22 cellular contexts compared by ENCODE assay signal in the genomic region with DNA sequence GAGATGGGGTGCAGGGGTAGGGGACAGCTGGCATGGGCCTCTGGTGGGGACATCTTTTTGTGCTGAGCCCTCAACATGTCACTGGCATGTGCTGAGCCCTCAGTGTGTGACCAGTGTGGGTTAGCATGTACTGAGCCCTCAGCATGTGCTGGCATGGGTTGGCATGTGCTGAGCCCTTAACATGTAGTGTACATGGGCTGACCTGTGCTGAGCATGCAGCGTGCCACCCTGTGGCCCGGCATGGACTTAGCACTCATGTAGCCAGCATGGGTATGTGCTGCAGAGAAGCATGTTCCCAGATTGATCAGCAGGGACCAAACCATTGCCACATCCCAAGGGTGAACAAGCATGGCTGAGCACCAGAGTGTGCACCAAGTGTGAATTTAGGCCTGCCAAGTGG. TPM values are rescaled to one million over a fixed set of nuclear protein-coding genes. Genes with fewer than 3 reads are reported as not detected.
DNase-seq lines count a peak whose midpoint lies in the region; ATAC-seq, FAIRE-seq and TF ChIP-seq lines count a peak whose summit lies in the region.
"Had no signal": no experiment of that assay in that cellular context is flagged by ENCODE, and none has a peak within 500 bp of the region (broad histone marks: within the 10 kb centered on the region; RNA-seq: fewer than 3 reads in every experiment).

No MANE protein-coding gene starts in this region.

- H3K36me3 Mint-ChIP-seq in activated T-cell treated with anti-CD3 and anti-CD28 coated beads, Interleukin-2, amount 50 U/mL, for 4 hours (ENCODE audit: insufficient read depth), result peaks cover 6% of the 10 kb centered on the region

- H3K36me3 ChIP-seq in cardiac muscle cell, result peaks cover 25% of the 10 kb centered on the region
- peaks cover 29% of the 10 kb centered on the region for H3K36me3 ChIP-seq in right atrium auricular region
- no peaks in the 10 kb centered on the region; a peak in 1 of 5 replicates for H3K36me3 ChIP-seq in HepG2 (replicated peaks in 1 of 2; ENCODE audit: control insufficient read depth in 1 of 2, insufficient read depth in 2 of 2, low read length in 2 of 2)
- H3K36me3 ChIP-seq in effector memory CD4-positive, alpha-beta T cell (ENCODE audit: control insufficient read depth, insufficient read depth, low read length), result peaks cover 15% of the 10 kb centered on the region

- no peak for TF ChIP-seq RAD21 in HepG2 (CRISPR knock-in tag; IDR thresholded peaks at IDR 0.05)

- DNase-seq in cardiac muscle cell (ENCODE audit: low read depth in 1 of 2, low spot score in 1 of 2), result no peak
- no peak for DNase-seq in right atrium auricular region (ENCODE audit: low spot score)
- DNase-seq in RWPE1 (ENCODE audit: low spot score), result no peak
- DNase-seq in HepG2 (ENCODE audit: low spot score), result no peak
- no peak for DNase-seq in activated T-cell treated with anti-CD3 and anti-CD28 coated beads, Interleukin-2, amount 50 U/mL, for 4 hours
- no peak for DNase-seq in HuH-7 (ENCODE audit: low spot score)
- DNase-seq in effector memory CD4-positive, alpha-beta T cell, result no peak
- DNase-seq: CD4-positive, CD25-positive, alpha-beta regulatory T cell; DMS79; GOT3; KG1; NCI-H1694; NCI-H2081 treated with DMSO at 0.1 percent for 48 hours; NCI-H446; NCI-H526; PC-9; RPMI8226; SHP77 treated with DMSO at 0.1 percent for 48 hours had no signal

- no TSS peak for BruUV-seq in HepG2 (replicated peaks; lab: Mats Ljungman, UMichigan)

- no peak for ATAC-seq in HepG2
- ATAC-seq in activated T-cell treated with anti-CD3 and anti-CD28 coated beads, Interleukin-2, amount 50 U/mL, for 4 hours, result no peak
- ATAC-seq in GM18858 (IDR thresholded peaks at IDR 0.05; ENCODE audit: unreplicated experiment), result no peak
- ATAC-seq: HCT116 had no signal

- no peak overlapping the region for H3K4me3 ChIP-seq in cardiac muscle cell
- no peak overlapping the region for H3K4me3 ChIP-seq in right atrium auricular region
- no peak overlapping the region for H3K4me3 ChIP-seq in HepG2 (replicated peaks in 1 of 3; ENCODE audit: insufficient read depth in 1 of 3, low read depth in 2 of 3, low read length in 3 of 3)
- H3K4me3 ChIP-seq in effector memory CD4-positive, alpha-beta T cell (ENCODE audit: insufficient read depth, low read depth, low read length, poor library complexity, severe bottlenecking), result no peak overlapping the region
- H3K4me3 ChIP-seq: PC-9, SK-N-MC had no signal

- no peak overlapping the region for H2AFZ ChIP-seq in HepG2 (ENCODE audit: low read length)
- H2AFZ ChIP-seq: PC-9 had no signal

- FAIRE-seq in HepG2 (lab: Jason Lieb, UNC), result no peak
- FAIRE-seq: GM12892 had no signal

- H3K79me2 ChIP-seq in HepG2 (ENCODE audit: insufficient read depth, low read length), result no peaks in the 10 kb centered on the region

- POLR2A ChIA-PET in RWPE1 (lab: Yijun Ruan, JAX; ENCODE audit: low non-redundant PET) (no interaction called here), HepG2 (lab: Yijun Ruan, JAX) (no interaction called here)

- in situ Hi-C loops in HepG2 (cut with HindIII; ENCODE audit: extremely low pct_ligation_motif_present, low pct_unique_long_range_greater_than_20kb), result no loop called here

- intact Hi-C loops in HepG2 (cut with micrococcal nuclease; ENCODE audit: unreplicated experiment), result no loop called here

- H3K27me3 ChIP-seq in cardiac muscle cell (no peaks in the 10 kb centered on the region), right atrium auricular region (no peaks in the 10 kb centered on the region), HepG2 (ENCODE audit: control insufficient read depth in 1 of 2, insufficient read depth in 2 of 2, low read length in 2 of 2) (no peaks in the 10 kb centered on the region)
- no peaks in the 10 kb centered on the region for H3K27me3 ChIP-seq in effector memory CD4-positive, alpha-beta T cell (replicated peaks; ENCODE audit: control insufficient read depth, insufficient read depth, low read length, poor library complexity, severe bottlenecking)

- H3K27me3 Mint-ChIP-seq in activated T-cell treated with anti-CD3 and anti-CD28 coated beads, Interleukin-2, amount 50 U/mL, for 4 hours (ENCODE audit: low read depth), result no peaks in the 10 kb centered on the region
- H3K27me3 Mint-ChIP-seq: CD4-positive, CD25-positive, alpha-beta regulatory T cell had no signal

- no CpG with 5 or more reads among the region's 2 CpGs for WGBS in HepG2 (ENCODE audit: low lambda C conversion rate)

- H3K4me3 Mint-ChIP-seq in activated T-cell treated with anti-CD3 and anti-CD28 coated beads, Interleukin-2, amount 50 U/mL, for 4 hours, result no peak overlapping the region
- H3K4me3 Mint-ChIP-seq: CD4-positive, CD25-positive, alpha-beta regulatory T cell had no signal

- CTCF ChIA-PET in RWPE1 (lab: Yijun Ruan, JAX), result interaction anchor here (0.6 kb wide), 1 partner anchor 140 kb away, joined by 3 read pairs; no protein-coding TSS in a partner anchor
- CTCF ChIA-PET in HepG2 (lab: Yijun Ruan, JAX; ENCODE audit: low intra/inter-chr PET ratio, low total read pairs), result no interaction called here

- H3K9me3 Mint-ChIP-seq in activated T-cell treated with anti-CD3 and anti-CD28 coated beads, Interleukin-2, amount 50 U/mL, for 4 hours, result no peaks in the 10 kb centered on the region
- H3K9me3 Mint-ChIP-seq: CD4-positive, CD25-positive, alpha-beta regulatory T cell had no signal

- no peak for TF ChIP-seq EP300 in HepG2 (IDR thresholded peaks at IDR 0.05; ENCODE audit: low read depth in 2 of 2, low read length in 2 of 2)
- no peak for TF ChIP-seq EP300 in HepG2 (CRISPR knock-in tag; IDR thresholded peaks at IDR 0.05; ENCODE audit: borderline replicate concordance)

- H3K4me1 ChIP-seq in cardiac muscle cell (ENCODE audit: low read depth) (no peaks in the 10 kb centered on the region), right atrium auricular region (no peaks in the 10 kb centered on the region), HepG2 (ENCODE audit: insufficient read depth, low read length) (no peaks in the 10 kb centered on the region)
- no peaks in the 10 kb centered on the region for H3K4me1 ChIP-seq in effector memory CD4-positive, alpha-beta T cell (ENCODE audit: control insufficient read depth, insufficient read depth, low read length, poor library complexity, severe bottlenecking)

- H3K27ac ChIP-seq in cardiac muscle cell (peak overlapping the region; percentile 62), right atrium auricular region (no peak overlapping the region), RWPE1 (peak overlapping the region; percentile 42), HepG2 (ENCODE audit: extremely low read length, insufficient read depth, low read length) (no peak overlapping the region)
- no peak overlapping the region for H3K27ac ChIP-seq in effector memory CD4-positive, alpha-beta T cell (ENCODE audit: insufficient read depth, low read length, poor library complexity, severe bottlenecking)
- H3K27ac ChIP-seq: PC-9, SK-N-MC had no signal

- H3K4me2 ChIP-seq in HepG2 (ENCODE audit: low read depth, low read length), result no peak overlapping the region
- H3K4me2 ChIP-seq: PC-9 had no signal

- H3K9me3 ChIP-seq in cardiac muscle cell (ENCODE audit: low read depth) (no peaks in the 10 kb centered on the region), right atrium auricular region (no peaks in the 10 kb centered on the region), HepG2 (ENCODE audit: low read length) (no peaks in the 10 kb centered on the region)
- H3K9me3 ChIP-seq in effector memory CD4-positive, alpha-beta T cell (ENCODE audit: control insufficient read depth, low read length), result no peaks in the 10 kb centered on the region

- peaks cover 5% of the 10 kb centered on the region for H3K4me1 Mint-ChIP-seq in activated T-cell treated with anti-CD3 and anti-CD28 coated beads, Interleukin-2, amount 50 U/mL, for 4 hours (ENCODE audit: low read depth)

- H4K20me1 ChIP-seq in HepG2 (ENCODE audit: insufficient read depth, low read length), result no peaks in the 10 kb centered on the region

- no peak for TF ChIP-seq CTCF in cardiac muscle cell (IDR thresholded peaks at IDR 0.05; ENCODE audit: low read depth, low read length)
- no peak for TF ChIP-seq CTCF in right atrium auricular region (IDR thresholded peaks at IDR 0.05)
- no peak for TF ChIP-seq CTCF in RWPE1 (conservative IDR thresholded peaks at IDR 0.05; ENCODE audit: low read depth)
- no peak for TF ChIP-seq CTCF in HepG2 (CRISPR knock-in tag; IDR thresholded peaks at IDR 0.05)

- no peak overlapping the region for H3K9ac ChIP-seq in HepG2 (ENCODE audit: insufficient read depth, low read depth, low read length)

- no peak for TF ChIP-seq POLR2A in HepG2 (IDR thresholded peaks at IDR 0.05; ENCODE audit: insufficient read depth in 1 of 2, low read depth in 2 of 2, low read length in 2 of 2)

RNA-seq across cellular contexts. Expression of a gene that starts 11.5 kb away (rescaled TPM):
- total RNA-seq in cardiac muscle cell (0.12 and 0.18 TPM in 2 replicates), right atrium auricular region (1 to 10 TPM in 1 of 2 donors, not detected in 1; 1.0 TPM), HepG2 (2016; rRNA removed; fragmentation: Illumina TruSeq; extraction: Trizol) (not detected in 2 replicates)
- polyA plus RNA-seq in cardiac muscle cell (0.14 and 1.7 TPM in 2 replicates), HepG2 (2011; rRNA removed) (0.03 TPM in 1 of 2 replicates, not detected in the other)
- not detected in 2 replicates for total RNA-seq in HepG2 (2016; cell fraction: cytosol; rRNA removed; fragmentation: Illumina TruSeq; extraction: Trizol; ENCODE audit: low read depth)
- total RNA-seq in HepG2 (2016; cell fraction: insoluble cytoplasmic fraction; rRNA removed; fragmentation: Illumina TruSeq; extraction: Trizol), result not detected in 2 replicates
- not detected in 2 replicates for total RNA-seq in HepG2 (2016; cell fraction: membrane; rRNA removed; fragmentation: Illumina TruSeq; extraction: Trizol)
- total RNA-seq in HepG2 (2016; cell fraction: nucleus; rRNA removed; fragmentation: Illumina TruSeq; extraction: Trizol), result not detected in 2 replicates
- polyA plus RNA-seq in HepG2 (2011; cell fraction: cytosol; rRNA removed), result 0.03 TPM in 1 of 2 replicates, not detected in the other
- not detected in 2 replicates for polyA plus RNA-seq in HepG2 (2011; cell fraction: nucleus; rRNA removed)
- not detected in 2 replicates for polyA plus RNA-seq in HepG2 (2012)
- not detected in 2 replicates for polyA plus RNA-seq in HepG2 (2016; cell fraction: cytosol; fragmentation: Illumina TruSeq; extraction: Trizol; ENCODE audit: low read depth)
- polyA plus RNA-seq in HepG2 (2016; cell fraction: insoluble cytoplasmic fraction; fragmentation: Illumina TruSeq; extraction: Trizol; ENCODE audit: low read depth), result not detected in 2 replicates
- polyA plus RNA-seq in HepG2 (2016; cell fraction: membrane; fragmentation: Illumina TruSeq; extraction: Trizol; ENCODE audit: low read depth), result not detected in 2 replicates
- not detected in 2 replicates for polyA plus RNA-seq in HepG2 (2016; cell fraction: nucleus; fragmentation: Illumina TruSeq; extraction: Trizol; ENCODE audit: insufficient read depth, low read depth)
- 0.07 TPM in 1 of 2 replicates, not detected in the other for polyA minus RNA-seq in HepG2 (2011; rRNA and poly(A)+ RNA removed; ENCODE audit: low replicate concordance)
- not detected in 2 replicates for polyA minus RNA-seq in HepG2 (2011; cell fraction: cytosol; rRNA and poly(A)+ RNA removed)
- polyA minus RNA-seq in HepG2 (2011; cell fraction: nucleus; rRNA and poly(A)+ RNA removed), result not detected in 2 replicates
- under 1 TPM in 1 of 3 donors, not detected in 2; 0.08 TPM for total RNA-seq in activated T-cell treated with anti-CD3 and anti-CD28 coated beads, Interleukin-2, amount 50 U/mL, for 4 hours
- total RNA-seq: CD4-positive, CD25-positive, alpha-beta regulatory T cell had no signal
- polyA plus RNA-seq: CD4-positive, CD25-positive, alpha-beta regulatory T cell had no signal

RNA-seq across cellular contexts. Expression of a gene that starts 30.0 kb away (rescaled TPM):
- total RNA-seq in cardiac muscle cell (833 and 875 TPM in 2 replicates), right atrium auricular region (100 to 1,000 TPM; 273 to 315 TPM), HepG2 (2016; rRNA removed; fragmentation: Illumina TruSeq; extraction: Trizol) (26.8 and 45.7 TPM in 2 replicates)
- polyA plus RNA-seq in cardiac muscle cell (827 and 866 TPM in 2 replicates), HepG2 (2011; rRNA removed) (164 and 203 TPM in 2 replicates)
- total RNA-seq in HepG2 (2016; cell fraction: cytosol; rRNA removed; fragmentation: Illumina TruSeq; extraction: Trizol; ENCODE audit: low read depth), result 18.2 and 19.0 TPM in 2 replicates
- total RNA-seq in HepG2 (2016; cell fraction: insoluble cytoplasmic fraction; rRNA removed; fragmentation: Illumina TruSeq; extraction: Trizol), result 29.0 and 47.3 TPM in 2 replicates
- total RNA-seq in HepG2 (2016; cell fraction: membrane; rRNA removed; fragmentation: Illumina TruSeq; extraction: Trizol), result 26.1 and 41.8 TPM in 2 replicates
- 37.3 and 42.7 TPM in 2 replicates for total RNA-seq in HepG2 (2016; cell fraction: nucleus; rRNA removed; fragmentation: Illumina TruSeq; extraction: Trizol)
- polyA plus RNA-seq in HepG2 (2011; cell fraction: cytosol; rRNA removed), result 105 and 149 TPM in 2 replicates
- polyA plus RNA-seq in HepG2 (2011; cell fraction: nucleus; rRNA removed), result 114 and 115 TPM in 2 replicates
- polyA plus RNA-seq in HepG2 (2012), result 107 and 135 TPM in 2 replicates
- polyA plus RNA-seq in HepG2 (2016; cell fraction: cytosol; fragmentation: Illumina TruSeq; extraction: Trizol; ENCODE audit: low read depth), result 16.6 and 27.8 TPM in 2 replicates
- polyA plus RNA-seq in HepG2 (2016; cell fraction: insoluble cytoplasmic fraction; fragmentation: Illumina TruSeq; extraction: Trizol; ENCODE audit: low read depth), result 36.6 and 37.2 TPM in 2 replicates
- polyA plus RNA-seq in HepG2 (2016; cell fraction: membrane; fragmentation: Illumina TruSeq; extraction: Trizol; ENCODE audit: low read depth), result 34.7 and 44.6 TPM in 2 replicates
- 75.1 and 78.1 TPM in 2 replicates for polyA plus RNA-seq in HepG2 (2016; cell fraction: nucleus; fragmentation: Illumina TruSeq; extraction: Trizol; ENCODE audit: insufficient read depth, low read depth)
- polyA minus RNA-seq in HepG2 (2011; rRNA and poly(A)+ RNA removed; ENCODE audit: low replicate concordance), result 86.0 and 162 TPM in 2 replicates
- 72.3 and 102 TPM in 2 replicates for polyA minus RNA-seq in HepG2 (2011; cell fraction: cytosol; rRNA and poly(A)+ RNA removed)
- polyA minus RNA-seq in HepG2 (2011; cell fraction: nucleus; rRNA and poly(A)+ RNA removed), result 23.6 and 31.3 TPM in 2 replicates
- total RNA-seq in activated T-cell treated with anti-CD3 and anti-CD28 coated beads, Interleukin-2, amount 50 U/mL, for 4 hours, result 10 to 100 TPM; 28.6 to 38.6 (median 33.4) TPM

RNA-seq across cellular contexts. Expression of a gene that starts 30.3 kb away (rescaled TPM):
- total RNA-seq in cardiac muscle cell (16.4 and 35.7 TPM in 2 replicates), right atrium auricular region (10 to 100 TPM; 58.2 to 88.2 TPM), HepG2 (2016; rRNA removed; fragmentation: Illumina TruSeq; extraction: Trizol) (6.8 and 8.1 TPM in 2 replicates)
- polyA plus RNA-seq in cardiac muscle cell (20.3 and 21.2 TPM in 2 replicates), HepG2 (2011; rRNA removed) (10.6 and 11.1 TPM in 2 replicates)
- total RNA-seq in HepG2 (2016; cell fraction: cytosol; rRNA removed; fragmentation: Illumina TruSeq; extraction: Trizol; ENCODE audit: low read depth), result 12.5 and 13.5 TPM in 2 replicates
- 5.6 and 9.0 TPM in 2 replicates for total RNA-seq in HepG2 (2016; cell fraction: insoluble cytoplasmic fraction; rRNA removed; fragmentation: Illumina TruSeq; extraction: Trizol)
- 18.7 and 22.9 TPM in 2 replicates for total RNA-seq in HepG2 (2016; cell fraction: membrane; rRNA removed; fragmentation: Illumina TruSeq; extraction: Trizol)
- 3.6 and 5.4 TPM in 2 replicates for total RNA-seq in HepG2 (2016; cell fraction: nucleus; rRNA removed; fragmentation: Illumina TruSeq; extraction: Trizol)
- polyA plus RNA-seq in HepG2 (2011; cell fraction: cytosol; rRNA removed), result 6.7 and 7.2 TPM in 2 replicates
- 10.7 and 10.8 TPM in 2 replicates for polyA plus RNA-seq in HepG2 (2011; cell fraction: nucleus; rRNA removed)
- polyA plus RNA-seq in HepG2 (2012), result 3.6 and 4.2 TPM in 2 replicates
- 12.8 and 17.0 TPM in 2 replicates for polyA plus RNA-seq in HepG2 (2016; cell fraction: cytosol; fragmentation: Illumina TruSeq; extraction: Trizol; ENCODE audit: low read depth)
- 9.6 and 11.1 TPM in 2 replicates for polyA plus RNA-seq in HepG2 (2016; cell fraction: insoluble cytoplasmic fraction; fragmentation: Illumina TruSeq; extraction: Trizol; ENCODE audit: low read depth)
- polyA plus RNA-seq in HepG2 (2016; cell fraction: membrane; fragmentation: Illumina TruSeq; extraction: Trizol; ENCODE audit: low read depth), result 23.8 and 24.6 TPM in 2 replicates
- polyA plus RNA-seq in HepG2 (2016; cell fraction: nucleus; fragmentation: Illumina TruSeq; extraction: Trizol; ENCODE audit: insufficient read depth, low read depth), result 12.8 and 13.4 TPM in 2 replicates
- polyA minus RNA-seq in HepG2 (2011; rRNA and poly(A)+ RNA removed; ENCODE audit: low replicate concordance), result 18.0 and 74.8 TPM in 2 replicates
- polyA minus RNA-seq in HepG2 (2011; cell fraction: cytosol; rRNA and poly(A)+ RNA removed), result 7.0 and 8.4 TPM in 2 replicates
- 6.8 and 7.3 TPM in 2 replicates for polyA minus RNA-seq in HepG2 (2011; cell fraction: nucleus; rRNA and poly(A)+ RNA removed)
- total RNA-seq in activated T-cell treated with anti-CD3 and anti-CD28 coated beads, Interleukin-2, amount 50 U/mL, for 4 hours, result 10 to 100 TPM; 27.2 to 31.5 (median 31.3) TPM

RNA-seq across cellular contexts. Expression of a gene that starts 34.7 kb away (rescaled TPM):
- total RNA-seq in cardiac muscle cell, result 4.3 and 9.1 TPM in 2 replicates
- polyA plus RNA-seq in cardiac muscle cell, result 2.3 and 4.1 TPM in 2 replicates
- total RNA-seq in right atrium auricular region, result 1 to 10 TPM; 4.8 to 5.1 TPM
- 0.46 and 0.66 TPM in 2 replicates for total RNA-seq in HepG2 (2016; rRNA removed; fragmentation: Illumina TruSeq; extraction: Trizol)
- not detected in 2 replicates for total RNA-seq in HepG2 (2016; cell fraction: cytosol; rRNA removed; fragmentation: Illumina TruSeq; extraction: Trizol; ENCODE audit: low read depth)
- 0.39 and 0.78 TPM in 2 replicates for total RNA-seq in HepG2 (2016; cell fraction: insoluble cytoplasmic fraction; rRNA removed; fragmentation: Illumina TruSeq; extraction: Trizol)
- total RNA-seq in HepG2 (2016; cell fraction: membrane; rRNA removed; fragmentation: Illumina TruSeq; extraction: Trizol), result 0.03 and 0.12 TPM in 2 replicates
- total RNA-seq in HepG2 (2016; cell fraction: nucleus; rRNA removed; fragmentation: Illumina TruSeq; extraction: Trizol), result 0.38 and 0.40 TPM in 2 replicates
- polyA plus RNA-seq in HepG2 (2011; rRNA removed), result 0.66 and 0.99 TPM in 2 replicates
- polyA plus RNA-seq in HepG2 (2011; cell fraction: cytosol; rRNA removed), result 0.79 and 0.94 TPM in 2 replicates
- 0.76 and 0.99 TPM in 2 replicates for polyA plus RNA-seq in HepG2 (2011; cell fraction: nucleus; rRNA removed)
- polyA plus RNA-seq in HepG2 (2012), result 0.85 and 1.1 TPM in 2 replicates
- not detected in 2 replicates for polyA plus RNA-seq in HepG2 (2016; cell fraction: cytosol; fragmentation: Illumina TruSeq; extraction: Trizol; ENCODE audit: low read depth)
- 0.25 and 0.53 TPM in 2 replicates for polyA plus RNA-seq in HepG2 (2016; cell fraction: insoluble cytoplasmic fraction; fragmentation: Illumina TruSeq; extraction: Trizol; ENCODE audit: low read depth)
- polyA plus RNA-seq in HepG2 (2016; cell fraction: membrane; fragmentation: Illumina TruSeq; extraction: Trizol; ENCODE audit: low read depth), result 0.03 and 0.06 TPM in 2 replicates
- polyA plus RNA-seq in HepG2 (2016; cell fraction: nucleus; fragmentation: Illumina TruSeq; extraction: Trizol; ENCODE audit: insufficient read depth, low read depth), result 1.1 TPM in 2 replicates
- 0.51 and 1.1 TPM in 2 replicates for polyA minus RNA-seq in HepG2 (2011; rRNA and poly(A)+ RNA removed; ENCODE audit: low replicate concordance)
- polyA minus RNA-seq in HepG2 (2011; cell fraction: cytosol; rRNA and poly(A)+ RNA removed), result 0.53 and 0.89 TPM in 2 replicates
- polyA minus RNA-seq in HepG2 (2011; cell fraction: nucleus; rRNA and poly(A)+ RNA removed), result 0.52 and 0.62 TPM in 2 replicates
- total RNA-seq in activated T-cell treated with anti-CD3 and anti-CD28 coated beads, Interleukin-2, amount 50 U/mL, for 4 hours, result under 1 TPM; 0.71 to 0.82 (median 0.79) TPM

RNA-seq across cellular contexts. Expression of a gene that starts 47.3 kb away (rescaled TPM):
- total RNA-seq in cardiac muscle cell (14.4 and 18.8 TPM in 2 replicates), right atrium auricular region (10 to 100 TPM; 12.7 to 27.2 TPM), HepG2 (2016; rRNA removed; fragmentation: Illumina TruSeq; extraction: Trizol) (4.3 and 4.7 TPM in 2 replicates)
- polyA plus RNA-seq in cardiac muscle cell (18.2 and 19.5 TPM in 2 replicates), HepG2 (2011; rRNA removed) (4.5 and 5.0 TPM in 2 replicates)
- total RNA-seq in HepG2 (2016; cell fraction: cytosol; rRNA removed; fragmentation: Illumina TruSeq; extraction: Trizol; ENCODE audit: low read depth), result 1.8 and 2.1 TPM in 2 replicates
- total RNA-seq in HepG2 (2016; cell fraction: insoluble cytoplasmic fraction; rRNA removed; fragmentation: Illumina TruSeq; extraction: Trizol), result 3.9 and 5.6 TPM in 2 replicates
- 3.0 and 3.6 TPM in 2 replicates for total RNA-seq in HepG2 (2016; cell fraction: membrane; rRNA removed; fragmentation: Illumina TruSeq; extraction: Trizol)
- total RNA-seq in HepG2 (2016; cell fraction: nucleus; rRNA removed; fragmentation: Illumina TruSeq; extraction: Trizol), result 1.7 and 1.9 TPM in 2 replicates
- polyA plus RNA-seq in HepG2 (2011; cell fraction: cytosol; rRNA removed), result 5.0 and 7.0 TPM in 2 replicates
- 4.0 and 4.5 TPM in 2 replicates for polyA plus RNA-seq in HepG2 (2011; cell fraction: nucleus; rRNA removed)
- 1.4 and 1.9 TPM in 2 replicates for polyA plus RNA-seq in HepG2 (2012)
- polyA plus RNA-seq in HepG2 (2016; cell fraction: cytosol; fragmentation: Illumina TruSeq; extraction: Trizol; ENCODE audit: low read depth), result 0.94 and 1.1 TPM in 2 replicates
- 3.6 and 4.1 TPM in 2 replicates for polyA plus RNA-seq in HepG2 (2016; cell fraction: insoluble cytoplasmic fraction; fragmentation: Illumina TruSeq; extraction: Trizol; ENCODE audit: low read depth)
- polyA plus RNA-seq in HepG2 (2016; cell fraction: membrane; fragmentation: Illumina TruSeq; extraction: Trizol; ENCODE audit: low read depth), result 1.5 and 1.7 TPM in 2 replicates
- 2.5 and 2.7 TPM in 2 replicates for polyA plus RNA-seq in HepG2 (2016; cell fraction: nucleus; fragmentation: Illumina TruSeq; extraction: Trizol; ENCODE audit: insufficient read depth, low read depth)
- polyA minus RNA-seq in HepG2 (2011; rRNA and poly(A)+ RNA removed; ENCODE audit: low replicate concordance), result 2.7 and 5.6 TPM in 2 replicates
- polyA minus RNA-seq in HepG2 (2011; cell fraction: cytosol; rRNA and poly(A)+ RNA removed), result 1.1 and 1.2 TPM in 2 replicates
- polyA minus RNA-seq in HepG2 (2011; cell fraction: nucleus; rRNA and poly(A)+ RNA removed), result 1.7 and 2.0 TPM in 2 replicates
- 10 to 100 TPM; 24.2 to 33.9 (median 33.7) TPM for total RNA-seq in activated T-cell treated with anti-CD3 and anti-CD28 coated beads, Interleukin-2, amount 50 U/mL, for 4 hours

Comparison
In these comparisons a context has a peak if more than half of its experiments do, and no peak if none do; other contexts are left out.
1. H3K27ac ChIP-seq: peak in cardiac muscle cell (single experiment) and RWPE1 (single experiment); none in right atrium auricular region (0 of 2), HepG2 (single experiment) and effector memory CD4-positive, alpha-beta T cell (single experiment).